Comparison of ENCODE assay signal across 9 cellular contexts in the genomic region with DNA sequence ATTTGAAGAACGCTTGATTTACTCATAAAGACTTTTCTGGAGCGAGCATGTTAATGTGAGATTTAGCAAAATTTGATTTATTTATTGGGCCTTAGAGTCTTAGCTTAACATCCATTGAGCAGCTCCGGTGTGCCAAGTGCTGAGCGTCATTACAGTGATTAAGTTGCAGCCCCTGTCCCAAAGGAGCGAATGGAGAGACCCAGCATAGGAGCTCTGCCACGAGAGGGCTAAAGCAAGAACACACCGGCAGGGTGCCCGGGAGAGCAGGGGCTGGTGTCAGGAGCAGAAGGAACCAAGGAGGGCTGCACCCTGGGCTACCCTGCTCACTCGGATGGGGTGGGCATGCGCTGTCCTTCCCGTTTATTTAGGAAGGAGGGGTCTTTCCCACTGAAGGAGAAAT. TPM values are rescaled to one million over a fixed set of nuclear protein-coding genes. Genes with fewer than 3 reads are reported as not detected.
DNase-seq lines count a peak whose midpoint lies in the region; ATAC-seq, FAIRE-seq and TF ChIP-seq lines count a peak whose summit lies in the region.
"Had no signal": no experiment of that assay in that cellular context is flagged by ENCODE, and none has a peak within 500 bp of the region (broad histone marks: within the 10 kb centered on the region; RNA-seq: fewer than 3 reads in every experiment).

No MANE protein-coding gene starts in this region.

- no peak for TF ChIP-seq CTCF in fibroblast of lung (conservative IDR thresholded peaks at IDR 0.05 in 1 of 2, IDR thresholded peaks at IDR 0.05 in 1 of 2; ENCODE audit: low read depth in 1 of 2, low read length in 2 of 2)
- TF ChIP-seq CTCF in testis (IDR thresholded peaks at IDR 0.05) = no peak

- peaks cover 68 to 78% (median 72%) of the 10 kb centered on the region in 3 donors for H3K4me1 Mint-ChIP-seq in T-cell

- H3K9ac ChIP-seq in fibroblast of lung (ENCODE audit: insufficient read depth, low read length) = no peak overlapping the region
- peak overlapping the region in 2 of 3 donors; percentile 3 to 16 for H3K9ac ChIP-seq in skeletal muscle tissue (ENCODE audit: low read depth in 1 of 3, low read length in 3 of 3)

- H3K4me1 ChIP-seq in fibroblast of lung (ENCODE audit: control insufficient read depth, extremely low read depth, insufficient read depth, low read length) (no peaks in the 10 kb centered on the region), skeletal muscle tissue (ENCODE audit: control insufficient read depth in 3 of 3, insufficient read depth in 3 of 3, low read length in 3 of 3) (peaks cover 34 to 40% (median 35%) of the 10 kb centered on the region in 3 donors), testis (peaks cover 19% of the 10 kb centered on the region)

- FAIRE-seq in GM12891 (lab: Jason Lieb, UNC) = no peak

- H3K27me3 Mint-ChIP-seq in T-cell = no peaks in the 10 kb centered on the region

- no peaks in the 10 kb centered on the region for H3K9me3 ChIP-seq in fibroblast of lung (ENCODE audit: control insufficient read depth, insufficient read depth, low read depth, low read length)
- H3K9me3 ChIP-seq in skeletal muscle tissue (ENCODE audit: control insufficient read depth in 3 of 3, low read length in 3 of 3) = no peaks in the 10 kb centered on the region
- H3K9me3 ChIP-seq in testis = no peaks in the 10 kb centered on the region

- H3K27ac ChIP-seq in fibroblast of lung (ENCODE audit: insufficient read depth, low read length) (no peak overlapping the region), skeletal muscle tissue (ENCODE audit: low read depth, low read length) (peak overlapping the region; percentile 98), testis (peak overlapping the region in 1 of 2 donors; percentile 9)

- H3K4me2 ChIP-seq in fibroblast of lung (ENCODE audit: extremely low read depth, insufficient read depth, low read length) = peak overlapping the region; percentile 60

- H3K9me3 Mint-ChIP-seq in T-cell = no peaks in the 10 kb centered on the region

- CTCF ChIA-PET in T-cell (lab: Charles Lee) = interaction anchor here (0.5 to 2.0 kb wide), 3 partner anchors 9 to 20 kb away, joined by 3 to 4 read pairs (median 3); no protein-coding TSS in a partner anchor

- DNase-seq in GM12891 (ENCODE audit: insufficient read length, low spot score) = no peak
- peak in 6 of 34 experiments; percentile 15 to 40 (median 31) for DNase-seq in T-cell
- no peak for DNase-seq in fibroblast of lung (ENCODE audit: low read depth in 2 of 2)
- DNase-seq in DMS114 treated with DMSO at 0.1 percent for 48 hours (lab: John Stamatoyannopoulos, UW; ENCODE audit: unreplicated experiment) = no peak
- DNase-seq in testis = no peak
- DNase-seq in NAMALWA (ENCODE audit: low spot score) = no peak
- DNase-seq: nucleus accumbens had no signal

- H3K4me3 ChIP-seq in fibroblast of lung (replicated peaks in 1 of 4; ENCODE audit: control extremely low read depth in 1 of 4, insufficient read depth in 1 of 4, low read depth in 3 of 4, low read length in 4 of 4) = peak overlapping the region in 1 of 4 experiments; percentile 1
- H3K4me3 ChIP-seq in skeletal muscle tissue (ENCODE audit: low read length in 3 of 3) = no peak overlapping the region
- H3K4me3 ChIP-seq in testis = no peak overlapping the region

- peaks cover 62% of the 10 kb centered on the region for H3K79me2 ChIP-seq in fibroblast of lung (ENCODE audit: control insufficient read depth, insufficient read depth, low read length)

- H3K27ac Mint-ChIP-seq in T-cell = peak overlapping the region; percentile 98 to 100

- ATAC-seq in T-cell (replicated peaks in 1 of 4) (no peak), HG03097 (IDR thresholded peaks at IDR 0.05; ENCODE audit: low FRiP score, unreplicated experiment) (no peak)

- H3K4me3 Mint-ChIP-seq in T-cell = peak overlapping the region; percentile 92 to 94 (median 94)

- peak; percentile 3; the same call in 1 of the 2 replicates for TF ChIP-seq POLR2A in GM12891 (IDR thresholded peaks at IDR 0.05; ENCODE audit: low read depth, low read length)
- no peak for TF ChIP-seq POLR2A in testis (IDR thresholded peaks at IDR 0.05)

- intact Hi-C loops in testis (cut with DNase I; ENCODE audit: low total_unique reads) = no loop called here

- H3K36me3 ChIP-seq in fibroblast of lung (ENCODE audit: control insufficient read depth, insufficient read depth, low read length) (no peaks in the 10 kb centered on the region), skeletal muscle tissue (ENCODE audit: control insufficient read depth in 3 of 3, insufficient read depth in 3 of 3, low read length in 3 of 3) (no peaks in the 10 kb centered on the region), testis (ENCODE audit: low read depth, missing control alignments) (no peaks in the 10 kb centered on the region)

- POLR2A ChIA-PET in T-cell (lab: Charles Lee) = interaction anchor here (0.6 to 9.1 kb wide), 4 partner anchors 8 to 106 kb away, joined by 7 to 277 read pairs (median 81); no protein-coding TSS in a partner anchor

- H3K36me3 Mint-ChIP-seq in T-cell = peaks cover 40% of the 10 kb centered on the region

- H3K27me3 ChIP-seq in fibroblast of lung (ENCODE audit: control insufficient read depth, insufficient read depth, low read length) = no peaks in the 10 kb centered on the region
- H3K27me3 ChIP-seq in skeletal muscle tissue (ENCODE audit: control insufficient read depth in 3 of 3, insufficient read depth in 3 of 3, low read length in 3 of 3) = no peaks in the 10 kb centered on the region
- no peaks in the 10 kb centered on the region for H3K27me3 ChIP-seq in testis

- no peaks in the 10 kb centered on the region for H4K20me1 ChIP-seq in fibroblast of lung (ENCODE audit: control insufficient read depth, extremely low read depth, insufficient read depth, low read length)

- no peak overlapping the region for H2AFZ ChIP-seq in fibroblast of lung (ENCODE audit: low read length)

- 84 to 87% methylated on average over 11 of the region's 11 CpGs for WGBS in testis, 2 donors

TF ChIP-seq in GM12891, 5 proteins besides CTCF, POLR2A, EP300 and RAD21:
- TF ChIP-seq POU2F2 (IDR thresholded peaks at IDR 0.05; ENCODE audit: low read depth, low read length) = no peak
- TF ChIP-seq POLR2AphosphoS5 (IDR thresholded peaks at IDR 0.05; ENCODE audit: low read depth, low read length) = no peak
- no peak for TF ChIP-seq SPI1 (IDR thresholded peaks at IDR 0.05; ENCODE audit: low read depth, low read length)
- no peak for TF ChIP-seq TAF1 (IDR thresholded peaks at IDR 0.05; ENCODE audit: low read depth, low read length)

RNA-seq across cellular contexts. Expression of a gene that starts 50.6 kb away (rescaled TPM):
- polyA plus RNA-seq in GM12891 (2012; ENCODE audit: low read depth, missing spikeins) = 87.1 TPM
- total RNA-seq in T-cell (100 to 1,000 TPM; 435 to 627 (median 489) TPM), fibroblast of lung (82.7 and 86.0 TPM in 2 replicates), skeletal muscle tissue (55.3 TPM), testis (100 to 1,000 TPM; 106 to 126 TPM)
- polyA plus RNA-seq in fibroblast of lung (113 and 116 TPM in 2 replicates), testis (ENCODE audit: insufficient read depth, low read depth, low replicate concordance) (166 TPM)
- polyA plus RNA-seq in fibroblast of lung (2012) = 77.4 and 79.8 TPM in 2 replicates
- 32.8 and 33.4 TPM in 2 replicates for polyA minus RNA-seq in fibroblast of lung (ENCODE audit: low replicate concordance)
